7 cellular contexts compared by ENCODE assay signal in genomic region chr1:155226910-155227260, GRCh38. TPM values are rescaled to one million over a fixed set of nuclear protein-coding genes. Genes with fewer than 3 reads are reported as not detected.
DNase-seq lines count a peak whose midpoint lies in the region; ATAC-seq and TF ChIP-seq lines count a peak whose summit lies in the region.

No MANE protein-coding gene starts in this region.

- H3K9me3 ChIP-seq in HUES64 (ENCODE audit: insufficient read depth, low read depth, low read length) (no peaks in the 10 kb centered on the region), left lung (no peaks in the 10 kb centered on the region)

- no peak for TF ChIP-seq CTCF in choroid plexus epithelial cell (conservative IDR thresholded peaks at IDR 0.05; ENCODE audit: low read depth, low read length)
- TF ChIP-seq CTCF in left lung (IDR thresholded peaks at IDR 0.05), result no peak

- DNase-seq in ELR (ENCODE audit: low read depth) (peak; percentile 66), SK-N-DZ (ENCODE audit: low spot score) (peak; percentile 76), choroid plexus epithelial cell (ENCODE audit: low read depth) (peak; percentile 41), left lung (peak in 1 of 2 donors; percentile 88), SIG-M5 (lab: John Stamatoyannopoulos, UW) (no peak)
- peak; percentile 20 for DNase-seq in stimulated activated CD8-positive, alpha-beta memory T cell treated with anti-CD3 and anti-CD28 coated beads, Interleukin-7, amount 100 ng/mL, for 24 hours (ENCODE audit: low read depth)

- H3K27ac ChIP-seq in HUES64 (ENCODE audit: low read depth, low read length) (peak overlapping the region; percentile 84), left lung (peak overlapping the region; percentile 85)

- H3K36me3 ChIP-seq in HUES64 (ENCODE audit: insufficient read depth, low read length) (peaks cover 4% of the 10 kb centered on the region; the same call in 1 of the 2 replicates), left lung (no peaks in the 10 kb centered on the region)

- under 1% methylated on average over 18 of the region's 19 CpGs for WGBS in HUES64

- peak; percentile 57 for ATAC-seq in left lung

- H3K9ac ChIP-seq in HUES64 (ENCODE audit: low read depth, low read length), result peak overlapping the region; percentile 92

- H3K27me3 ChIP-seq in HUES64 (ENCODE audit: insufficient read depth, low read length) (no peaks in the 10 kb centered on the region), left lung (no peaks in the 10 kb centered on the region)

- intact Hi-C loops in left lung (cut with DNase I), result no loop called here

- H3K4me1 ChIP-seq in HUES64 (ENCODE audit: insufficient read depth, low read length) (peaks cover 5% of the 10 kb centered on the region; the same call in 1 of the 2 replicates), left lung (peaks cover 3 to 55% of the 10 kb centered on the region in 2 donors)

- H3K4me3 ChIP-seq in HUES64 (ENCODE audit: low read length), result peak overlapping the region; percentile 81
- H3K4me3 ChIP-seq in choroid plexus epithelial cell (ENCODE audit: low read depth, low read length), result peak overlapping the region; percentile 78
- H3K4me3 ChIP-seq in left lung, result peak overlapping the region; percentile 56 to 60

RNA-seq across cellular contexts. Expression of gene MTX1, which starts 18.4 kb away (rescaled TPM):
- polyA plus RNA-seq in HUES64 (2013, experiment 1 of 2), result 39.9 TPM
- polyA plus RNA-seq in HUES64 (2013, experiment 2 of 2), result 41.0 TPM
- 83.7 and 106 TPM in 2 replicates for polyA plus RNA-seq in SK-N-DZ (2014; cell fraction: cytosol; rRNA removed)
- polyA plus RNA-seq in SK-N-DZ (2014; cell fraction: nucleus; rRNA removed), result 77.1 and 99.5 TPM in 2 replicates
- total RNA-seq in left lung, result 10 to 100 TPM; 30.2 to 45.5 TPM

RNA-seq across cellular contexts. Expression of gene THBS3, which starts 19.2 kb away (rescaled TPM):
- polyA plus RNA-seq in HUES64 (2013, experiment 1 of 2), result 5.9 TPM
- polyA plus RNA-seq in HUES64 (2013, experiment 2 of 2), result 10.0 TPM
- 18.6 and 19.3 TPM in 2 replicates for polyA plus RNA-seq in SK-N-DZ (2014; cell fraction: cytosol; rRNA removed)
- 161 and 164 TPM in 2 replicates for polyA plus RNA-seq in SK-N-DZ (2014; cell fraction: nucleus; rRNA removed)
- total RNA-seq in left lung, result 10 to 100 TPM; 30.6 to 41.8 TPM

RNA-seq across cellular contexts. Expression of gene ENTREP3, which starts 28.4 kb away (rescaled TPM):
- 33.7 TPM for polyA plus RNA-seq in HUES64 (2013, experiment 1 of 2)
- 40.1 TPM for polyA plus RNA-seq in HUES64 (2013, experiment 2 of 2)
- 20.3 and 23.6 TPM in 2 replicates for polyA plus RNA-seq in SK-N-DZ (2014; cell fraction: cytosol; rRNA removed)
- 72.0 and 119 TPM in 2 replicates for polyA plus RNA-seq in SK-N-DZ (2014; cell fraction: nucleus; rRNA removed)
- 10 to 100 TPM; 23.2 to 33.5 TPM for total RNA-seq in left lung

RNA-seq across cellular contexts. Expression of gene SCAMP3, which starts 35.3 kb away (rescaled TPM):
- 51.0 TPM for polyA plus RNA-seq in HUES64 (2013, experiment 1 of 2)
- polyA plus RNA-seq in HUES64 (2013, experiment 2 of 2), result 54.1 TPM
- polyA plus RNA-seq in SK-N-DZ (2014; cell fraction: cytosol; rRNA removed), result 52.0 and 61.2 TPM in 2 replicates
- polyA plus RNA-seq in SK-N-DZ (2014; cell fraction: nucleus; rRNA removed), result 41.1 and 81.4 TPM in 2 replicates
- total RNA-seq in left lung, result 10 to 100 TPM; 63.1 to 85.3 TPM

RNA-seq across cellular contexts. Expression of gene CLK2, which starts 46.4 kb away (rescaled TPM):
- polyA plus RNA-seq in HUES64 (2013, experiment 1 of 2), result 54.0 TPM
- polyA plus RNA-seq in HUES64 (2013, experiment 2 of 2), result 50.2 TPM
- polyA plus RNA-seq in SK-N-DZ (2014; cell fraction: cytosol; rRNA removed), result 33.7 and 34.1 TPM in 2 replicates
- polyA plus RNA-seq in SK-N-DZ (2014; cell fraction: nucleus; rRNA removed), result 287 and 348 TPM in 2 replicates
- total RNA-seq in left lung, result 10 to 100 TPM; 45.4 to 55.2 TPM
